ENCODE assay signal across 1 cellular context in genomic region chr1:205310981-205311704, GRCh38.
TF ChIP-seq lines count a peak whose summit lies in the region.

No MANE protein-coding gene starts in this region.

TF ChIP-seq in IMR-90, 13 proteins besides CTCF, POLR2A, EP300 and RAD21:
- no peak for TF ChIP-seq SMC3 (IDR thresholded peaks at IDR 0.05; ENCODE audit: low read depth, low read length)
- TF ChIP-seq CHD1 (IDR thresholded peaks at IDR 0.05; ENCODE audit: low read depth, low read length): no peak
- no peak for TF ChIP-seq MAZ (IDR thresholded peaks at IDR 0.05; ENCODE audit: borderline replicate concordance, low read depth, low read length)
- TF ChIP-seq RCOR1 (IDR thresholded peaks at IDR 0.05; ENCODE audit: insufficient replicate concordance, low read length): no peak
- TF ChIP-seq, protein P1, sequence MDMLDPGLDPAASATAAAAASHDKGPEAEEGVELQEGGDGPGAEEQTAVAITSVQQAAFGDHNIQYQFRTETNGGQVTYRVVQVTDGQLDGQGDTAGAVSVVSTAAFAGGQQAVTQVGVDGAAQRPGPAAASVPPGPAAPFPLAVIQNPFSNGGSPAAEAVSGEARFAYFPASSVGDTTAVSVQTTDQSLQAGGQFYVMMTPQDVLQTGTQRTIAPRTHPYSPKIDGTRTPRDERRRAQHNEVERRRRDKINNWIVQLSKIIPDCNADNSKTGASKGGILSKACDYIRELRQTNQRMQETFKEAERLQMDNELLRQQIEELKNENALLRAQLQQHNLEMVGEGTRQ (IDR thresholded peaks at IDR 0.05; ENCODE audit: low read depth, low read length): no peak
- TF ChIP-seq, protein P2, sequence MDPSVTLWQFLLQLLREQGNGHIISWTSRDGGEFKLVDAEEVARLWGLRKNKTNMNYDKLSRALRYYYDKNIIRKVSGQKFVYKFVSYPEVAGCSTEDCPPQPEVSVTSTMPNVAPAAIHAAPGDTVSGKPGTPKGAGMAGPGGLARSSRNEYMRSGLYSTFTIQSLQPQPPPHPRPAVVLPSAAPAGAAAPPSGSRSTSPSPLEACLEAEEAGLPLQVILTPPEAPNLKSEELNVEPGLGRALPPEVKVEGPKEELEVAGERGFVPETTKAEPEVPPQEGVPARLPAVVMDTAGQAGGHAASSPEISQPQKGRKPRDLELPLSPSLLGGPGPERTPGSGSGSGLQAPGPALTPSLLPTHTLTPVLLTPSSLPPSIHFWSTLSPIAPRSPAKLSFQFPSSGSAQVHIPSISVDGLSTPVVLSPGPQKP (IDR thresholded peaks at IDR 0.05; ENCODE audit: borderline replicate concordance, low read depth, low read length): no peak
- no peak for TF ChIP-seq MXI1 (IDR thresholded peaks at IDR 0.05; ENCODE audit: borderline replicate concordance, low read depth, low read length)
- no peak for TF ChIP-seq MAFK (IDR thresholded peaks at IDR 0.05; ENCODE audit: low read depth, low read length)
- TF ChIP-seq FOS (IDR thresholded peaks at IDR 0.05; ENCODE audit: low read depth, low read length): no peak
- no peak for TF ChIP-seq NFE2L2 (IDR thresholded peaks at IDR 0.05; ENCODE audit: low read depth, low read length)
